ENCODE assay signal across 8 cellular contexts in the genomic region with DNA sequence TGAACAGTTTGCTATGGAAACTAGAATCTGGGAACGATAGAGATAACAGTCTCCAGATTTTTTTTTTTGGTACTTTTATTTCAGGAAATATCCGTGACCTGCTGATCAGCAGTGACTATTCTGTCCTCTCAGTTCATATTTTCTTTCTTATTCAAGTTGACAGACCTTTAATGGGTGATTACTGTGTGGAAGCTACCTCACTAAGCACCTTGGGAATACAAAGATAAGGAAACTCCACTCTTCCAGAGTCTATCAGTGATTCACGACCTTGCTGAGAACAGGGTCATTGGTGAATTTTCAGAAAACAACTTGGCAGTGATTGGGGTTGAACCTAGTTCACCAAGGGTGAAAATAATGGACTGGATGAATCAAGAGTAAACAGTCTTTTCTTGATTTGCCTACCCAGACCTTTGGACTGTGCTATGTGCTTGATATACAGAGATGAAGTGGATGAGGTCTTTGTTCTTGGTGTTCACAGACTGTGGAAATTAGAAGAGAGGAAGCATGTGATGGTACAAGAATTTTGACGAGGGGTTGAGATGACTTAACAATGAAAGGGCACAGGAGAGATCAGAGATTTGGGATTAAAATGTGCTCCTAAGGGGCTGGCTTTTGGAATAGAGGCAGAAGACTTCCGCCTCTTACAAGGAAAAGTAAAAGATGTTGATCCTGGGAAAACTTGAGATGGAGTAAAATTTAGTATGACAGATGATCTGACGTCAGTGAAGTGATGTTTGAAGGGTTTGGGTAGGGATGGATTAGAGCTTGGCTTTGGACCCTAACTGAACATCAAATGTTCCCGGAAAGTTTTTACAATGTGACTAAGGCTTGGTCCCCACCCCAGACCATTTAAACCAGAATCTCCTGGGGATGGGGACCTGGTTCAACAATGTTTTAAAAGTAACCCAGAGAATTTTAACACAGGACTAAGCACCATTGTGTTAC. TPM values are rescaled to one million over a fixed set of nuclear protein-coding genes. Genes with fewer than 3 reads are reported as not detected.
DNase-seq lines count a peak whose midpoint lies in the region; ATAC-seq and TF ChIP-seq lines count a peak whose summit lies in the region.

No MANE protein-coding gene starts in this region.

- intact Hi-C loops in prostate gland (cut with DNase I), result loop anchor here (10.0 kb wide), 2 partner anchors 134 to 454 kb away; a partner anchor contains a TSS

- no peaks in the 10 kb centered on the region for H3K9me3 ChIP-seq in prostate gland

- no peak for ATAC-seq in HG02623 (IDR thresholded peaks at IDR 0.05; ENCODE audit: unreplicated experiment)

- DNase-seq in GM12865 (ENCODE audit: low read depth), result no peak
- peak; percentile 52 for DNase-seq in RKO (ENCODE audit: low spot score)
- DNase-seq in fibroblast of peridontal ligament (ENCODE audit: extremely low read depth), result peak; percentile 12
- no peak for DNase-seq in prostate gland (ENCODE audit: low spot score)
- no peak for DNase-seq in NCI-H774 (lab: John Stamatoyannopoulos, UW)
- no peak for DNase-seq in NCI-H226
- no peak for DNase-seq in mesenteric fat pad (ENCODE audit: low spot score)

- no peak overlapping the region for H3K27ac ChIP-seq in prostate gland

- no peaks in the 10 kb centered on the region for H3K27me3 ChIP-seq in prostate gland (replicated peaks; ENCODE audit: insufficient read depth)

- TF ChIP-seq CTCF in GM12865 (IDR thresholded peaks at IDR 0.05; ENCODE audit: insufficient read depth, low read depth, low read length, missing control alignments) (no peak), prostate gland (IDR thresholded peaks at IDR 0.05) (no peak)

- TF ChIP-seq POLR2A in prostate gland (IDR thresholded peaks at IDR 0.05), result no peak

- no peaks in the 10 kb centered on the region for H3K4me1 ChIP-seq in prostate gland (replicated peaks)

- 27% methylated on average over 7 of the region's 7 CpGs for WGBS in prostate gland

- peaks cover 0 to 4% of the 10 kb centered on the region in 2 donors for H3K36me3 ChIP-seq in prostate gland

- peak overlapping the region; percentile 85 for H3K4me3 ChIP-seq in GM12865 (ENCODE audit: low read depth, low read length)
- peak overlapping the region; percentile 69 to 90 for H3K4me3 ChIP-seq in prostate gland

RNA-seq across cellular contexts. Expression of a gene that starts 1.2 kb away (rescaled TPM):
- total RNA-seq in prostate gland (10 to 100 TPM; 15.2 to 23.3 TPM), mesenteric fat pad (9.4 TPM)

RNA-seq across cellular contexts. Expression of a gene that starts 1.2 kb away (rescaled TPM):
- total RNA-seq in prostate gland (10 to 100 TPM; 17.6 to 19.2 TPM), mesenteric fat pad (15.0 TPM)

Comparison
In these comparisons a context has a peak if more than half of its experiments do, and no peak if none do; other contexts are left out.
1. DNase-seq: peak in RKO (single experiment) and fibroblast of peridontal ligament (single experiment); none in GM12865 (single experiment), prostate gland (single experiment), NCI-H774 (single experiment), NCI-H226 (single experiment) and mesenteric fat pad (single experiment).